ENCODE assay signal across 11 cellular contexts in genomic region chrX:120549483-120550452, GRCh38. TPM values are rescaled to one million over a fixed set of nuclear protein-coding genes. Genes with fewer than 3 reads are reported as not detected.
DNase-seq lines count a peak whose midpoint lies in the region; ATAC-seq and TF ChIP-seq lines count a peak whose summit lies in the region.
"Had no signal": no experiment of that assay in that cellular context is flagged by ENCODE, and none has a peak within 500 bp of the region (broad histone marks: within the 10 kb centered on the region; RNA-seq: fewer than 3 reads in every experiment).

No MANE protein-coding gene starts in this region.

- peaks cover 16% of the 10 kb centered on the region for H3K36me3 Mint-ChIP-seq in activated CD4-positive, alpha-beta T cell treated with anti-CD3 and anti-CD28 coated beads, Interleukin-2, amount 10 ng/mL, durations not matched to agents 24 days and 14 days (ENCODE audit: low read depth)

- ATAC-seq in HG03378 (IDR thresholded peaks at IDR 0.05; ENCODE audit: unreplicated experiment) = no peak
- no peak for ATAC-seq in GM21526 (IDR thresholded peaks at IDR 0.05; ENCODE audit: low FRiP score, unreplicated experiment)

- intact Hi-C loops in activated CD4-positive, alpha-beta T cell treated with anti-CD3 and anti-CD28 coated beads, Interleukin-2, amount 10 ng/mL, durations not matched to agents 24 days and 14 days (cut with micrococcal nuclease) = loop anchor here (1.0 kb wide), 1 partner anchor 11 kb away; the partner anchor contains the start of gene CUL4B
- intact Hi-C loops in esophagus squamous epithelium (cut with DNase I) = no loop called here

- H3K27ac ChIP-seq in esophagus squamous epithelium (peak overlapping the region; percentile 13 to 60 (median 38)), substantia nigra (ENCODE audit: low read depth, low read length, poor library complexity, severe bottlenecking) (no peak overlapping the region)
- H3K27ac ChIP-seq: SK-N-MC had no signal

- no peaks in the 10 kb centered on the region for H3K9me3 Mint-ChIP-seq in activated CD4-positive, alpha-beta T cell treated with anti-CD3 and anti-CD28 coated beads, Interleukin-2, amount 10 ng/mL, durations not matched to agents 24 days and 14 days
- H3K9me3 Mint-ChIP-seq: CD4-positive, alpha-beta memory T cell had no signal

- TF ChIP-seq CTCF in esophagus squamous epithelium (IDR thresholded peaks at IDR 0.05) = no peak

- H3K9me3 ChIP-seq in esophagus squamous epithelium = no peaks in the 10 kb centered on the region

- peaks cover 11% of the 10 kb centered on the region for H3K4me1 Mint-ChIP-seq in activated CD4-positive, alpha-beta T cell treated with anti-CD3 and anti-CD28 coated beads, Interleukin-2, amount 10 ng/mL, durations not matched to agents 24 days and 14 days

- H3K27me3 ChIP-seq in esophagus squamous epithelium = no peaks in the 10 kb centered on the region

- H3K4me3 Mint-ChIP-seq in activated CD4-positive, alpha-beta T cell treated with anti-CD3 and anti-CD28 coated beads, Interleukin-2, amount 10 ng/mL, durations not matched to agents 24 days and 14 days = no peak overlapping the region

- no peaks in the 10 kb centered on the region for H3K27me3 Mint-ChIP-seq in activated CD4-positive, alpha-beta T cell treated with anti-CD3 and anti-CD28 coated beads, Interleukin-2, amount 10 ng/mL, durations not matched to agents 24 days and 14 days
- H3K27me3 Mint-ChIP-seq: CD4-positive, alpha-beta memory T cell had no signal

- H3K4me3 ChIP-seq in esophagus squamous epithelium = no peak overlapping the region
- H3K4me3 ChIP-seq: SK-N-MC had no signal

- peaks cover 0 to 33% (median 0%) of the 10 kb centered on the region in 3 donors for H3K36me3 ChIP-seq in esophagus squamous epithelium

- peak overlapping the region; percentile 20 for H3K27ac Mint-ChIP-seq in activated CD4-positive, alpha-beta T cell treated with anti-CD3 and anti-CD28 coated beads, Interleukin-2, amount 10 ng/mL, durations not matched to agents 24 days and 14 days

- WGBS in esophagus squamous epithelium, 2 donors = 60 to 63% methylated on average over 12 of the region's 12 CpGs

- no peak for DNase-seq in activated CD4-positive, alpha-beta T cell treated with anti-CD3 and anti-CD28 coated beads, Interleukin-2, amount 10 ng/mL, durations not matched to agents 24 days and 14 days
- DNase-seq in activated CD4-positive, alpha-beta T cell treated with anti-CD3 and anti-CD28 coated beads, Interleukin-2, amount 50 U/mL, for 4 hours = no peak
- DNase-seq in T1000 (lab: John Stamatoyannopoulos, UW) (peak; percentile 0), esophagus squamous epithelium (lab: John Stamatoyannopoulos, UW) (no peak), substantia nigra (lab: John Stamatoyannopoulos, UW) (no peak)
- DNase-seq in stimulated activated CD4-positive, alpha-beta T cell treated with anti-CD3 and anti-CD28 coated beads, Interleukin-2, amount 100 ng/mL, for 24 hours = peak; percentile 9 to 21
- DNase-seq: CD4-positive, alpha-beta memory T cell; hippocampal formation had no signal

- no peak for TF ChIP-seq POLR2A in esophagus squamous epithelium (IDR thresholded peaks at IDR 0.05)

- H3K4me1 ChIP-seq in esophagus squamous epithelium = peaks cover 0 to 12% (median 0%) of the 10 kb centered on the region in 3 donors

RNA-seq across cellular contexts. Expression of gene CUL4B, which starts 11.0 kb away (rescaled TPM):
- 30.4 and 30.5 TPM in 2 replicates for total RNA-seq in activated CD4-positive, alpha-beta T cell treated with anti-CD3 and anti-CD28 coated beads, Interleukin-2, amount 10 ng/mL, durations not matched to agents 24 days and 14 days
- 10 to 100 TPM; 24.7 to 44.9 (median 33.6) TPM for total RNA-seq in esophagus squamous epithelium

RNA-seq across cellular contexts. Expression of gene MCTS1, which starts 54.1 kb away (rescaled TPM):
- 78.5 and 79.0 TPM in 2 replicates for total RNA-seq in activated CD4-positive, alpha-beta T cell treated with anti-CD3 and anti-CD28 coated beads, Interleukin-2, amount 10 ng/mL, durations not matched to agents 24 days and 14 days
- 10 to 100 TPM; 21.4 to 48.7 (median 36.6) TPM for total RNA-seq in esophagus squamous epithelium

Comparison
In these comparisons a context has a peak if more than half of its experiments do, and no peak if none do; other contexts are left out.
1. DNase-seq: peak in T1000 (single experiment) and stimulated activated CD4-positive, alpha-beta T cell treated with anti-CD3 and anti-CD28 coated beads, Interleukin-2, amount 100 ng/mL, for 24 hours (2 of 2); none in activated CD4-positive, alpha-beta T cell treated with anti-CD3 and anti-CD28 coated beads, Interleukin-2, amount 10 ng/mL, durations not matched to agents 24 days and 14 days (single experiment), activated CD4-positive, alpha-beta T cell treated with anti-CD3 and anti-CD28 coated beads, Interleukin-2, amount 50 U/mL, for 4 hours (0 of 2), esophagus squamous epithelium (single experiment) and substantia nigra (0 of 49).